In the genomic region with DNA sequence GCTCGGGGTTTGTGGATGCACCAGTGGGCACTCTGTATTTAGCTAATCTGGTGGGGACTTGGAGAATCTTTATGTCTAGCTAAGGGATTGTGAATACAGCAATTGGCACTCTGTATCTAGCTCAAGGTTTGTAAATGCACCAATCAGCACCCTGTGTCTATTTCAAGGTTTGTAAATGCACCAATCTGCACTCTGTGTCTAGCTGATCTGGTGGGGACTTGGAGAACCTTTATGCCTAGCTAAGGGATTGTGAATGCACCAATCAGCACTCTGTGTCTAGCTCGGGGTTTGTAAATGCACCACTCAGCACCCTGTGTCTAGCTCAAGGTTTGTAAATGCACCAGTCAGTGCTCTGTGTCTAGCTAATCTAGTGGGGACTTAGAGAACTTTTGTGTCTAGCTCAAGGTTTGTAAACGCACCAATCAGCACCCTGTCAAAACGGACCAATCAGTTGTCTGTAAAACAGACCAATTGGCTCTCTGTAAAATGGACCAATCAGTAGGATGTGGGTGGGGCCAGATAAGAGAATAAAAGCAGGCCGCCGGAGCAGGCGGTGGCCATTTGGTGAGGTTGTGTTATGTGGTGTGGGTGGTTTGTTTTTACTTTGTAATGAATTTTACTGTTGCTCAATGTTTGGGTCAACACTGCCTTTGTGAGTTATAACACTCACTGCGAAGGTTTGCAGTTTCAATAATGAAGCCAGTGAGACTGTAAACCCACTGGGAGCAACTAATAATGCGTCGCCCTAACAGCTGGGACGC, we compare ENCODE assay signal across 8 cellular contexts. TPM values are rescaled to one million over a fixed set of nuclear protein-coding genes. Genes with fewer than 3 reads are reported as not detected.
DNase-seq lines count a peak whose midpoint lies in the region; ATAC-seq and TF ChIP-seq lines count a peak whose summit lies in the region.
"Not testable (repeated sequence)": the region's sequence is repeated elsewhere in the genome, so short reads cannot be mapped to it uniquely, and the experiment has no call there.

No MANE protein-coding gene starts in this region.

- TF ChIP-seq CTCF in CD4-positive, alpha-beta T cell (IDR thresholded peaks at IDR 0.05); WTC11 (IDR thresholded peaks at IDR 0.05); neural crest cell (conservative IDR thresholded peaks at IDR 0.05); testis (IDR thresholded peaks at IDR 0.05): not testable (repeated sequence)

- H3K14ac ChIP-seq in mesenchymal stem cell (ENCODE audit: low read length in 2 of 2), result not testable (repeated sequence)

- POLR2A ChIA-PET in CD4-positive, alpha-beta T cell (lab: Charles Lee), result interaction anchor here (1.0 to 1.1 kb wide), 2 partner anchors 34 to 59 kb away, joined by 3 read pairs; a partner anchor contains a TSS
- POLR2A ChIA-PET in WTC11 (lab: Charles Lee), result interaction anchor here (0.6 kb wide), 1 partner anchor 137 kb away, joined by 6 read pairs; no protein-coding TSS in a partner anchor

- not testable (repeated sequence) for H3K27ac ChIP-seq in CD4-positive, alpha-beta T cell (ENCODE audit: low read depth, low read length); mesenchymal stem cell (ENCODE audit: low read length, poor library complexity, severe bottlenecking); testis

- not testable (repeated sequence) for ATAC-seq in CD4-positive, alpha-beta T cell (ENCODE audit: poor library complexity); WTC11; activated T-helper 17 cell treated with anti-CD3 and anti-CD28 coated beads, Interleukin-2, amount 50 U/mL, for 72 hours (replicated peaks)

- H3K9me3 Mint-ChIP-seq in CD4-positive, alpha-beta T cell; IgD-negative memory B cell; activated T-helper 17 cell treated with anti-CD3 and anti-CD28 coated beads, Interleukin-2, amount 50 U/mL, for 72 hours; dendritic cell treated with granulocyte-macrophage colony-stimulating factor and Interleukin-4, amounts not matched to agents 40 ng/mL and 50 ng/mL, for 4 days: not testable (repeated sequence)
- H3K9me3 Mint-ChIP-seq in WTC11 (peaks cover 27% of the 10 kb centered on the region), neural crest cell (peaks cover 12% of the 10 kb centered on the region)

- not testable (repeated sequence) for H3K18ac ChIP-seq in mesenchymal stem cell (ENCODE audit: low read depth in 1 of 2, low read length in 2 of 2)

- H3K36me3 ChIP-seq in mesenchymal stem cell (ENCODE audit: control insufficient read depth in 1 of 2, insufficient read depth in 2 of 2, low read depth in 1 of 2, low read length in 2 of 2); testis (ENCODE audit: low read depth, missing control alignments): not testable (repeated sequence)

- H3K79me1 ChIP-seq in mesenchymal stem cell (replicated peaks; ENCODE audit: low read length, poor library complexity, severe bottlenecking), result not testable (repeated sequence)

- intact Hi-C loops in CD4-positive, alpha-beta T cell (cut with DNase I, micrococcal nuclease); dendritic cell treated with granulocyte-macrophage colony-stimulating factor and Interleukin-4, amounts not matched to agents 40 ng/mL and 50 ng/mL, for 4 days (cut with micrococcal nuclease); testis (cut with DNase I; ENCODE audit: low total_unique reads): not testable (repeated sequence)

- peak overlapping the region; percentile 73 for H3K4me3 Mint-ChIP-seq in CD4-positive, alpha-beta T cell
- H3K4me3 Mint-ChIP-seq in IgD-negative memory B cell, result peak overlapping the region in 3 of 4 donors; percentile 38 to 73 (median 52)
- H3K4me3 Mint-ChIP-seq in WTC11, result peak overlapping the region; percentile 60
- H3K4me3 Mint-ChIP-seq in activated T-helper 17 cell treated with anti-CD3 and anti-CD28 coated beads, Interleukin-2, amount 50 U/mL, for 72 hours, result peak overlapping the region; percentile 61
- H3K4me3 Mint-ChIP-seq in dendritic cell treated with granulocyte-macrophage colony-stimulating factor and Interleukin-4, amounts not matched to agents 40 ng/mL and 50 ng/mL, for 4 days, result not testable (repeated sequence)
- peak overlapping the region; percentile 61 for H3K4me3 Mint-ChIP-seq in neural crest cell

- H3K9ac ChIP-seq in mesenchymal stem cell (ENCODE audit: low read length), result not testable (repeated sequence)

- H4K8ac ChIP-seq in mesenchymal stem cell (ENCODE audit: low read length), result peak overlapping the region; percentile 95

- not testable (repeated sequence) for H3K4me1 Mint-ChIP-seq in CD4-positive, alpha-beta T cell (ENCODE audit: low read depth); IgD-negative memory B cell; WTC11; activated T-helper 17 cell treated with anti-CD3 and anti-CD28 coated beads, Interleukin-2, amount 50 U/mL, for 72 hours; dendritic cell treated with granulocyte-macrophage colony-stimulating factor and Interleukin-4, amounts not matched to agents 40 ng/mL and 50 ng/mL, for 4 days (ENCODE audit: low read depth); neural crest cell

- not testable (repeated sequence) for TF ChIP-seq POLR2A in testis (IDR thresholded peaks at IDR 0.05)

- WGBS in mesenchymal stem cell, result 93% methylated on average over 11 of the region's 11 CpGs
- WGBS in testis, 2 donors, result 73 to 77% methylated on average over 11 of the region's 11 CpGs

- peak overlapping the region; percentile 96 for H2AFZ ChIP-seq in mesenchymal stem cell (ENCODE audit: low read depth, low read length)

- peaks cover 23% of the 10 kb centered on the region for H3K27me3 Mint-ChIP-seq in CD4-positive, alpha-beta T cell
- not testable (repeated sequence) for H3K27me3 Mint-ChIP-seq in IgD-negative memory B cell; activated T-helper 17 cell treated with anti-CD3 and anti-CD28 coated beads, Interleukin-2, amount 50 U/mL, for 72 hours; dendritic cell treated with granulocyte-macrophage colony-stimulating factor and Interleukin-4, amounts not matched to agents 40 ng/mL and 50 ng/mL, for 4 days; neural crest cell (ENCODE audit: low read depth)
- peaks cover 13% of the 10 kb centered on the region; the same call in 1 of the 2 replicates for H3K27me3 Mint-ChIP-seq in WTC11 (ENCODE audit: low read depth)

- H3K27me3 ChIP-seq in CD4-positive, alpha-beta T cell (ENCODE audit: control insufficient read depth, insufficient read depth, low read length); mesenchymal stem cell (ENCODE audit: control insufficient read depth in 1 of 2, insufficient read depth in 1 of 2, low read length in 2 of 2); testis: not testable (repeated sequence)

- not testable (repeated sequence) for H3K9me3 ChIP-seq in CD4-positive, alpha-beta T cell (ENCODE audit: control insufficient read depth, low read length); mesenchymal stem cell (ENCODE audit: control insufficient read depth, low read length); testis

- H3K4me3 ChIP-seq in mesenchymal stem cell (ENCODE audit: insufficient read depth in 1 of 2, low read depth in 1 of 2, low read length in 2 of 2), result not testable (repeated sequence)
- H3K4me3 ChIP-seq in testis, result peak overlapping the region in 1 of 2 donors; percentile 57

- H3K4me1 ChIP-seq in mesenchymal stem cell (ENCODE audit: control insufficient read depth, insufficient read depth, low read depth, low read length); testis: not testable (repeated sequence)

- not testable (repeated sequence) for H2AK5ac ChIP-seq in mesenchymal stem cell (ENCODE audit: low read length, severe bottlenecking)

- DNase-seq in CD4-positive, alpha-beta T cell; WTC11 (ENCODE audit: low spot score); mesenchymal stem cell; neural crest cell (ENCODE audit: low read depth, low spot score): not testable (repeated sequence)
- peak; percentile 74 for DNase-seq in testis

- peak overlapping the region; percentile 66 for H3K4me2 ChIP-seq in mesenchymal stem cell (ENCODE audit: low read length, poor library complexity, severe bottlenecking)

- H3K4ac ChIP-seq in mesenchymal stem cell (ENCODE audit: low read depth in 1 of 2, low read length in 2 of 2), result peak overlapping the region in 1 of 2 experiments; percentile 63

- not testable (repeated sequence) for H2BK120ac ChIP-seq in mesenchymal stem cell (ENCODE audit: low read depth, low read length)

- not testable (repeated sequence) for H4K91ac ChIP-seq in mesenchymal stem cell (ENCODE audit: low read length)

- H2BK15ac ChIP-seq in mesenchymal stem cell (ENCODE audit: low read depth, poor library complexity, severe bottlenecking), result not testable (repeated sequence)

- CTCF ChIA-PET in CD4-positive, alpha-beta T cell (lab: Charles Lee), result not testable (repeated sequence)
- CTCF ChIA-PET in WTC11 (lab: Charles Lee), result interaction anchor here (1.5 to 2.1 kb wide), 2 partner anchors 39 to 195 kb away, joined by 5 to 6 read pairs; no protein-coding TSS in a partner anchor

- H3K23ac ChIP-seq in mesenchymal stem cell (ENCODE audit: low read length in 2 of 2), result not testable (repeated sequence)

- not testable (repeated sequence) for H2BK12ac ChIP-seq in mesenchymal stem cell (ENCODE audit: low read length in 2 of 2)

- H3K27ac Mint-ChIP-seq in CD4-positive, alpha-beta T cell; WTC11; activated T-helper 17 cell treated with anti-CD3 and anti-CD28 coated beads, Interleukin-2, amount 50 U/mL, for 72 hours; neural crest cell (ENCODE audit: unreplicated experiment): not testable (repeated sequence)
- peak overlapping the region in 1 of 3 donors; percentile 34 for H3K27ac Mint-ChIP-seq in IgD-negative memory B cell
- peak overlapping the region; percentile 69 for H3K27ac Mint-ChIP-seq in dendritic cell treated with granulocyte-macrophage colony-stimulating factor and Interleukin-4, amounts not matched to agents 40 ng/mL and 50 ng/mL, for 4 days

- H3K36me3 Mint-ChIP-seq in CD4-positive, alpha-beta T cell (ENCODE audit: low read depth); IgD-negative memory B cell; WTC11; activated T-helper 17 cell treated with anti-CD3 and anti-CD28 coated beads, Interleukin-2, amount 50 U/mL, for 72 hours (ENCODE audit: low read depth); dendritic cell treated with granulocyte-macrophage colony-stimulating factor and Interleukin-4, amounts not matched to agents 40 ng/mL and 50 ng/mL, for 4 days (ENCODE audit: low read depth); neural crest cell (ENCODE audit: low read depth): not testable (repeated sequence)

- not testable (repeated sequence) for H2BK5ac ChIP-seq in mesenchymal stem cell (ENCODE audit: low read depth, low read length, poor library complexity, severe bottlenecking)

RNA-seq across cellular contexts. Expression of a gene that starts 33.8 kb away (rescaled TPM):
- total RNA-seq in CD4-positive, alpha-beta T cell, result not detected
- polyA plus RNA-seq in IgD-negative memory B cell (1.1 TPM), testis (ENCODE audit: insufficient read depth, low read depth, low replicate concordance) (21.7 TPM)
- total RNA-seq in WTC11 (2021) (0.42 to 1.8 TPM (median 0.50 TPM) in 3 replicates), neural crest cell (5.3 and 8.2 TPM in 2 replicates), testis (10 to 100 TPM in 1 of 2 donors, 1 to 10 TPM in 1; 7.9 to 14.3 TPM)
- total RNA-seq in activated T-helper 17 cell treated with anti-CD3 and anti-CD28 coated beads, Interleukin-2, amount 50 U/mL, for 72 hours, result not detected
- polyA plus RNA-seq in mesenchymal stem cell (2013, experiment 1 of 2), result 1.7 TPM
- polyA plus RNA-seq in mesenchymal stem cell (2013, experiment 2 of 2), result 2.4 TPM

RNA-seq across cellular contexts. Expression of a gene that starts 34.2 kb away (rescaled TPM):
- 1 to 10 TPM; 4.1 to 5.8 TPM for total RNA-seq in CD4-positive, alpha-beta T cell
- 14.1 TPM for polyA plus RNA-seq in IgD-negative memory B cell
- total RNA-seq in WTC11 (2021), result 24.8 to 30.4 TPM (median 24.9 TPM) in 3 replicates
- 10 to 100 TPM; 13.7 to 27.4 TPM for total RNA-seq in activated T-helper 17 cell treated with anti-CD3 and anti-CD28 coated beads, Interleukin-2, amount 50 U/mL, for 72 hours
- polyA plus RNA-seq in mesenchymal stem cell (2013, experiment 1 of 2), result 22.4 TPM
- 23.4 TPM for polyA plus RNA-seq in mesenchymal stem cell (2013, experiment 2 of 2)
- 21.6 and 25.4 TPM in 2 replicates for total RNA-seq in neural crest cell
- total RNA-seq in testis, result 10 to 100 TPM; 11.0 to 12.5 TPM
- polyA plus RNA-seq in testis (ENCODE audit: insufficient read depth, low read depth, low replicate concordance), result 9.5 TPM
